ENCODE assay signal across 29 cellular contexts in genomic region chr1:162304736-162305135, GRCh38.
"Had no signal": no experiment of that assay in that cellular context is flagged by ENCODE, and none has a peak within 500 bp of the region (broad histone marks: within the 10 kb centered on the region; RNA-seq: fewer than 3 reads in every experiment).

No MANE protein-coding gene starts in this region.

- DNase-seq: activated CD4-positive, alpha-beta memory T cell treated with anti-CD3 and anti-CD28 coated beads for 36 hours; activated CD4-positive, alpha-beta T cell treated with anti-CD3 and anti-CD28 coated beads for 36 hours; activated CD4-positive, alpha-beta T cell treated with anti-CD3 and anti-CD28 coated beads, Interleukin-2, amount 10 ng/mL, durations not matched to agents 24 days and 14 days; activated CD4-positive, CD25-positive, alpha-beta regulatory T cell; activated CD4-positive, CD25-positive, alpha-beta regulatory T cell treated with anti-CD3 and anti-CD28 coated beads, Interleukin-2, amount 50 U/mL, for 72 hours; activated CD8-positive, alpha-beta memory T cell treated with anti-CD3 and anti-CD28 coated beads, Interleukin-2, amount 10 ng/mL, durations not matched to agents 7 days and 5 days; activated CD8-positive, alpha-beta memory T cell treated with anti-CD3 and anti-CD28 coated beads, Interleukin-2, amount 50 U/mL, for 4 hours; activated CD8-positive, alpha-beta T cell treated with anti-CD3 and anti-CD28 coated beads, Interleukin-2, amount 10 ng/mL, durations not matched to agents 7 days and 5 days; activated effector memory CD4-positive, alpha-beta T cell treated with anti-CD3 and anti-CD28 coated beads, Interleukin-2, amount 50 U/mL, for 16 hours; activated naive CD4-positive, alpha-beta T cell treated with anti-CD3 and anti-CD28 coated beads, Interleukin-2, amount 10 ng/mL, durations not matched to agents 7 days and 5 days; activated naive CD8-positive, alpha-beta T cell treated with anti-CD3 and anti-CD28 coated beads, Interleukin-2, amount 10 ng/mL, durations not matched to agents 7 days and 5 days; activated T-cell treated with anti-CD3 and anti-CD28 coated beads, Interleukin-2, amount 50 U/mL, for 1 hour; activated T-cell treated with anti-CD3 and anti-CD28 coated beads, Interleukin-2, amount 50 U/mL, for 48 hours; central memory CD4-positive, alpha-beta T cell; cerebellar nuclear complex; colonic mucosa; effector CD8-positive, alpha-beta T cell; foreskin fibroblast; gastrocnemius medialis; glutamatergic neuron; heart left ventricle; T-helper 1 cell; T-helper 17 cell; T1000 had no signal

- ATAC-seq: activated CD4-positive, alpha-beta T cell treated with anti-CD3 and anti-CD28 coated beads for 36 hours; activated CD8-positive, alpha-beta memory T cell treated with anti-CD3 and anti-CD28 coated beads, Interleukin-2, amount 10 ng/mL, durations not matched to agents 7 days and 5 days; activated CD8-positive, alpha-beta T cell treated with anti-CD3 and anti-CD28 coated beads, Interleukin-2, amount 10 ng/mL, durations not matched to agents 7 days and 5 days; activated naive CD4-positive, alpha-beta T cell treated with anti-CD3 and anti-CD28 coated beads, Interleukin-2, amount 50 U/mL, for 72 hours; esophagus mucosa; gastrocnemius medialis; heart left ventricle; T-helper 17 cell had no signal

- H3K27ac ChIP-seq: ascending aorta, breast epithelium, cardiac muscle cell, colonic mucosa, gastrocnemius medialis, heart left ventricle had no signal
